ENCODE assay signal across 2 cellular contexts in the genomic region with DNA sequence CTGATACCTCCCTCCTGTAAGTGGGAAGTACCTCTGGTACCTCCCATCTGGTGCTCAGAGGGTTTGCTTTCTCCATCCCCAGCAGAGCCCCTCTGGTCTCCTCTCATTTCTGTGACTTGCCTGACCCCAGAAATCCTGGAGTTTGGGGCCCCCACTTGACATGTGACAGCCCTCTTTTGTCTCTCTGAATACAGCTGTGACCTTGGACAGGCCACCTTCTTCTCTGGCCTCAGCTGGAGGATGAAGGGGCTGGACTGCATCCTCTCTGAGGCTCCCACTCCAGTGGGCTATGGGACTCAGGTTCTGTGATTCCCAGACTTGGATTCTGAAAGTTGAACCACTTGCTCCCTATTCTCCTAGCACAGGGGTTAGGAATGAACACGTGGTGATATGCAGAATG.
TF ChIP-seq lines count a peak whose summit lies in the region.

No MANE protein-coding gene starts in this region.

TF ChIP-seq in WTC11, 78 proteins besides CTCF, POLR2A, EP300 and RAD21 (continued from another document and continues in another):
- TF ChIP-seq, protein P1, sequence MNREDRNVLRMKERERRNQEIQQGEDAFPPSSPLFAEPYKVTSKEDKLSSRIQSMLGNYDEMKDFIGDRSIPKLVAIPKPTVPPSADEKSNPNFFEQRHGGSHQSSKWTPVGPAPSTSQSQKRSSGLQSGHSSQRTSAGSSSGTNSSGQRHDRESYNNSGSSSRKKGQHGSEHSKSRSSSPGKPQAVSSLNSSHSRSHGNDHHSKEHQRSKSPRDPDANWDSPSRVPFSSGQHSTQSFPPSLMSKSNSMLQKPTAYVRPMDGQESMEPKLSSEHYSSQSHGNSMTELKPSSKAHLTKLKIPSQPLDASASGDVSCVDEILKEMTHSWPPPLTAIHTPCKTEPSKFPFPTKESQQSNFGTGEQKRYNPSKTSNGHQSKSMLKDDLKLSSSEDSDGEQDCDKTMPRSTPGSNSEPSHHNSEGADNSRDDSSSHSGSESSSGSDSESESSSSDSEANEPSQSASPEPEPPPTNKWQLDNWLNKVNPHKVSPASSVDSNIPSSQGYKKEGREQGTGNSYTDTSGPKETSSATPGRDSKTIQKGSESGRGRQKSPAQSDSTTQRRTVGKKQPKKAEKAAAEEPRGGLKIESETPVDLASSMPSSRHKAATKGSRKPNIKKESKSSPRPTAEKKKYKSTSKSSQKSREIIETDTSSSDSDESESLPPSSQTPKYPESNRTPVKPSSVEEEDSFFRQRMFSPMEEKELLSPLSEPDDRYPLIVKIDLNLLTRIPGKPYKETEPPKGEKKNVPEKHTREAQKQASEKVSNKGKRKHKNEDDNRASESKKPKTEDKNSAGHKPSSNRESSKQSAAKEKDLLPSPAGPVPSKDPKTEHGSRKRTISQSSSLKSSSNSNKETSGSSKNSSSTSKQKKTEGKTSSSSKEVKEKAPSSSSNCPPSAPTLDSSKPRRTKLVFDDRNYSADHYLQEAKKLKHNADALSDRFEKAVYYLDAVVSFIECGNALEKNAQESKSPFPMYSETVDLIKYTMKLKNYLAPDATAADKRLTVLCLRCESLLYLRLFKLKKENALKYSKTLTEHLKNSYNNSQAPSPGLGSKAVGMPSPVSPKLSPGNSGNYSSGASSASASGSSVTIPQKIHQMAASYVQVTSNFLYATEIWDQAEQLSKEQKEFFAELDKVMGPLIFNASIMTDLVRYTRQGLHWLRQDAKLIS (CRISPR knock-in tag; IDR thresholded peaks at IDR 0.05; ENCODE audit: borderline replicate concordance): no peak
- no peak for TF ChIP-seq IRF2 (CRISPR knock-in tag; IDR thresholded peaks at IDR 0.05; ENCODE audit: borderline replicate concordance, low read depth)
- TF ChIP-seq, protein P2, sequence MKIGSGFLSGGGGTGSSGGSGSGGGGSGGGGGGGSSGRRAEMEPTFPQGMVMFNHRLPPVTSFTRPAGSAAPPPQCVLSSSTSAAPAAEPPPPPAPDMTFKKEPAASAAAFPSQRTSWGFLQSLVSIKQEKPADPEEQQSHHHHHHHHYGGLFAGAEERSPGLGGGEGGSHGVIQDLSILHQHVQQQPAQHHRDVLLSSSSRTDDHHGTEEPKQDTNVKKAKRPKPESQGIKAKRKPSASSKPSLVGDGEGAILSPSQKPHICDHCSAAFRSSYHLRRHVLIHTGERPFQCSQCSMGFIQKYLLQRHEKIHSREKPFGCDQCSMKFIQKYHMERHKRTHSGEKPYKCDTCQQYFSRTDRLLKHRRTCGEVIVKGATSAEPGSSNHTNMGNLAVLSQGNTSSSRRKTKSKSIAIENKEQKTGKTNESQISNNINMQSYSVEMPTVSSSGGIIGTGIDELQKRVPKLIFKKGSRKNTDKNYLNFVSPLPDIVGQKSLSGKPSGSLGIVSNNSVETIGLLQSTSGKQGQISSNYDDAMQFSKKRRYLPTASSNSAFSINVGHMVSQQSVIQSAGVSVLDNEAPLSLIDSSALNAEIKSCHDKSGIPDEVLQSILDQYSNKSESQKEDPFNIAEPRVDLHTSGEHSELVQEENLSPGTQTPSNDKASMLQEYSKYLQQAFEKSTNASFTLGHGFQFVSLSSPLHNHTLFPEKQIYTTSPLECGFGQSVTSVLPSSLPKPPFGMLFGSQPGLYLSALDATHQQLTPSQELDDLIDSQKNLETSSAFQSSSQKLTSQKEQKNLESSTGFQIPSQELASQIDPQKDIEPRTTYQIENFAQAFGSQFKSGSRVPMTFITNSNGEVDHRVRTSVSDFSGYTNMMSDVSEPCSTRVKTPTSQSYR (CRISPR knock-in tag; IDR thresholded peaks at IDR 0.05): no peak
- TF ChIP-seq, protein P3, sequence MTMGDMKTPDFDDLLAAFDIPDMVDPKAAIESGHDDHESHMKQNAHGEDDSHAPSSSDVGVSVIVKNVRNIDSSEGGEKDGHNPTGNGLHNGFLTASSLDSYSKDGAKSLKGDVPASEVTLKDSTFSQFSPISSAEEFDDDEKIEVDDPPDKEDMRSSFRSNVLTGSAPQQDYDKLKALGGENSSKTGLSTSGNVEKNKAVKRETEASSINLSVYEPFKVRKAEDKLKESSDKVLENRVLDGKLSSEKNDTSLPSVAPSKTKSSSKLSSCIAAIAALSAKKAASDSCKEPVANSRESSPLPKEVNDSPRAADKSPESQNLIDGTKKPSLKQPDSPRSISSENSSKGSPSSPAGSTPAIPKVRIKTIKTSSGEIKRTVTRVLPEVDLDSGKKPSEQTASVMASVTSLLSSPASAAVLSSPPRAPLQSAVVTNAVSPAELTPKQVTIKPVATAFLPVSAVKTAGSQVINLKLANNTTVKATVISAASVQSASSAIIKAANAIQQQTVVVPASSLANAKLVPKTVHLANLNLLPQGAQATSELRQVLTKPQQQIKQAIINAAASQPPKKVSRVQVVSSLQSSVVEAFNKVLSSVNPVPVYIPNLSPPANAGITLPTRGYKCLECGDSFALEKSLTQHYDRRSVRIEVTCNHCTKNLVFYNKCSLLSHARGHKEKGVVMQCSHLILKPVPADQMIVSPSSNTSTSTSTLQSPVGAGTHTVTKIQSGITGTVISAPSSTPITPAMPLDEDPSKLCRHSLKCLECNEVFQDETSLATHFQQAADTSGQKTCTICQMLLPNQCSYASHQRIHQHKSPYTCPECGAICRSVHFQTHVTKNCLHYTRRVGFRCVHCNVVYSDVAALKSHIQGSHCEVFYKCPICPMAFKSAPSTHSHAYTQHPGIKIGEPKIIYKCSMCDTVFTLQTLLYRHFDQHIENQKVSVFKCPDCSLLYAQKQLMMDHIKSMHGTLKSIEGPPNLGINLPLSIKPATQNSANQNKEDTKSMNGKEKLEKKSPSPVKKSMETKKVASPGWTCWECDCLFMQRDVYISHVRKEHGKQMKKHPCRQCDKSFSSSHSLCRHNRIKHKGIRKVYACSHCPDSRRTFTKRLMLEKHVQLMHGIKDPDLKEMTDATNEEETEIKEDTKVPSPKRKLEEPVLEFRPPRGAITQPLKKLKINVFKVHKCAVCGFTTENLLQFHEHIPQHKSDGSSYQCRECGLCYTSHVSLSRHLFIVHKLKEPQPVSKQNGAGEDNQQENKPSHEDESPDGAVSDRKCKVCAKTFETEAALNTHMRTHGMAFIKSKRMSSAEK (CRISPR knock-in tag; IDR thresholded peaks at IDR 0.05; ENCODE audit: borderline replicate concordance): no peak
- TF ChIP-seq, protein P4, sequence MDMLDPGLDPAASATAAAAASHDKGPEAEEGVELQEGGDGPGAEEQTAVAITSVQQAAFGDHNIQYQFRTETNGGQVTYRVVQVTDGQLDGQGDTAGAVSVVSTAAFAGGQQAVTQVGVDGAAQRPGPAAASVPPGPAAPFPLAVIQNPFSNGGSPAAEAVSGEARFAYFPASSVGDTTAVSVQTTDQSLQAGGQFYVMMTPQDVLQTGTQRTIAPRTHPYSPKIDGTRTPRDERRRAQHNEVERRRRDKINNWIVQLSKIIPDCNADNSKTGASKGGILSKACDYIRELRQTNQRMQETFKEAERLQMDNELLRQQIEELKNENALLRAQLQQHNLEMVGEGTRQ (CRISPR knock-in tag; IDR thresholded peaks at IDR 0.05): no peak
- TF ChIP-seq MYBL2 (CRISPR knock-in tag; IDR thresholded peaks at IDR 0.05): no peak
- no peak for TF ChIP-seq ZNF317 (CRISPR knock-in tag; IDR thresholded peaks at IDR 0.05; ENCODE audit: borderline replicate concordance, low read depth)
- TF ChIP-seq TEAD1 (CRISPR knock-in tag; IDR thresholded peaks at IDR 0.05): no peak
- TF ChIP-seq NFYB (CRISPR knock-in tag; conservative IDR thresholded peaks at IDR 0.05; ENCODE audit: low read depth): no peak

TF ChIP-seq in HEK293T, 16 proteins besides CTCF, POLR2A, EP300 and RAD21 (continued from another document):
- TF ChIP-seq, protein P5, sequence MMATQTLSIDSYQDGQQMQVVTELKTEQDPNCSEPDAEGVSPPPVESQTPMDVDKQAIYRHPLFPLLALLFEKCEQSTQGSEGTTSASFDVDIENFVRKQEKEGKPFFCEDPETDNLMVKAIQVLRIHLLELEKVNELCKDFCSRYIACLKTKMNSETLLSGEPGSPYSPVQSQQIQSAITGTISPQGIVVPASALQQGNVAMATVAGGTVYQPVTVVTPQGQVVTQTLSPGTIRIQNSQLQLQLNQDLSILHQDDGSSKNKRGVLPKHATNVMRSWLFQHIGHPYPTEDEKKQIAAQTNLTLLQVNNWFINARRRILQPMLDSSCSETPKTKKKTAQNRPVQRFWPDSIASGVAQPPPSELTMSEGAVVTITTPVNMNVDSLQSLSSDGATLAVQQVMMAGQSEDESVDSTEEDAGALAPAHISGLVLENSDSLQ (IDR thresholded peaks at IDR 0.05): no peak
- TF ChIP-seq BHLHE40 (IDR thresholded peaks at IDR 0.05; ENCODE audit: borderline replicate concordance): no peak
- TF ChIP-seq SUZ12 (IDR thresholded peaks at IDR 0.05): no peak
- TF ChIP-seq SP1 (IDR thresholded peaks at IDR 0.05): no peak
